30 cellular contexts compared by ENCODE assay signal in the genomic region with DNA sequence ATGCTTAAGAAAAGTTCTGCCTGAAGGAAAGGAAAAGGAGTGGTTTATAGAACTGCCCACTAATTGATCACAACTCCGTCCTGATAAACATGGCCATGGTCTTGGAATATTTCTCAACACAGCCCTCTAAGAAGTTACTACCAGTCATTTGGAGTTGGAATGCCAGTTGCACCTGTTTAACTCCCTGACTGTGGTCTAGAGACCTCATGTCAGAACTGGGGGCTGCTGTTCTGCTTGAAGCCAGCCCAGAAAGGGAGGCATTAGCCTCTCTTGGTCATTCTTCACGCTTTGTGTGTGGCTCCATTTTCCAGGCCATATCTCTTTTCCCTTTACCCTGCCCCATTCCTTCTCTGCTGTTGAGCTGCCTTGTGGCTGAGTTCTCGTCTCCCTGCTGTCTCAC.
"Had no signal": no experiment of that assay in that cellular context is flagged by ENCODE, and none has a peak within 500 bp of the region (broad histone marks: within the 10 kb centered on the region; RNA-seq: fewer than 3 reads in every experiment).

No MANE protein-coding gene starts in this region.

- H3K27me3 Mint-ChIP-seq: type B pancreatic cell had no signal

- H3K36me3 ChIP-seq: esophagus muscularis mucosa, gastroesophageal sphincter, prostate gland, right atrium auricular region, spleen, tibial artery had no signal

- ATAC-seq: foreskin keratinocyte; gastroesophageal sphincter; left colon; mucosa of descending colon; natural killer cell treated with Interleukin-12 subunit alpha and Interleukin-12 subunit beta and Interleukin-15 and Interleukin-18, amount 100 ng/mL, for 72 hours; sciatic nerve; stimulated activated memory B cell treated with anti-CD40 and anti-IgM and Interleukin-4, amounts not matched to agents 10 μg/mL and 1 μg/mL and 100 μg/mL, for 72 hours; stimulated activated naive CD8-positive, alpha-beta T cell treated with anti-CD3 and anti-CD28 coated beads, Interleukin-15, Interleukin-2, amounts not matched to agents 100 U/mL and 50 U/mL, for 24 hours had no signal

- H3K27me3 ChIP-seq: esophagus muscularis mucosa, gastroesophageal sphincter, right atrium auricular region, testis, tibial artery had no signal

- H3K4me3 ChIP-seq: coronary artery, esophagus muscularis mucosa, gastroesophageal sphincter, lung, mucosa of descending colon, prostate gland, right atrium auricular region, spleen, testis, tibial artery had no signal

- H2AFZ ChIP-seq: parathyroid adenoma had no signal

- H3K4me1 Mint-ChIP-seq: immature natural killer cell; memory B cell; naive B cell; stimulated activated memory B cell treated with anti-CD40 and anti-IgM and Interleukin-4, amounts not matched to agents 10 μg/mL and 1 μg/mL and 100 μg/mL, for 72 hours had no signal

- H3K9me3 Mint-ChIP-seq: immature natural killer cell; memory B cell; mesothelial cell of epicardium; natural killer cell treated with Interleukin-12 subunit alpha and Interleukin-12 subunit beta and Interleukin-15 and Interleukin-18, amount 100 ng/mL, for 72 hours; stimulated activated memory B cell treated with anti-CD40 and anti-IgM and Interleukin-4, amounts not matched to agents 10 μg/mL and 1 μg/mL and 100 μg/mL, for 72 hours; type B pancreatic cell had no signal

- H3K4me3 Mint-ChIP-seq: immature natural killer cell; memory B cell; mesothelial cell of epicardium; naive B cell; natural killer cell treated with Interleukin-12 subunit alpha and Interleukin-12 subunit beta and Interleukin-15 and Interleukin-18, amount 100 ng/mL, for 72 hours; stimulated activated memory B cell treated with anti-CD40 and anti-IgM and Interleukin-4, amounts not matched to agents 10 μg/mL and 1 μg/mL and 100 μg/mL, for 72 hours; type B pancreatic cell had no signal

- DNase-seq: dermis blood vessel endothelial cell; effector memory CD4-positive, alpha-beta T cell; foreskin keratinocyte; hypothalamus; immature natural killer cell; islet precursor cell; kidney glomerular epithelial cell; left colon; mucosa of descending colon; naive B cell; occipital lobe; spleen; stimulated activated CD4-positive, alpha-beta T cell treated with anti-CD3 and anti-CD28 coated beads, Interleukin-4, amount 100 ng/mL, for 4 hours; stimulated activated naive CD8-positive, alpha-beta T cell treated with anti-CD3 and anti-CD28 coated beads, Interleukin-15, Interleukin-2, amounts not matched to agents 100 U/mL and 50 U/mL, for 24 hours; substantia nigra; testis; tibial artery had no signal

- H3K4me1 ChIP-seq: parathyroid adenoma, spleen had no signal

- H3K27ac ChIP-seq: coronary artery, esophagus muscularis mucosa, foreskin keratinocyte, gastroesophageal sphincter, parathyroid adenoma, prostate gland, right atrium auricular region, spleen, testis, tibial artery had no signal

- H3K79me2 ChIP-seq: parathyroid adenoma had no signal

- H3K9me3 ChIP-seq: esophagus muscularis mucosa, gastroesophageal sphincter, mucosa of descending colon, prostate gland, right atrium auricular region, spleen, testis, tibial artery had no signal

- H3K36me3 Mint-ChIP-seq: immature natural killer cell; memory B cell; mesothelial cell of epicardium; naive B cell; natural killer cell treated with Interleukin-12 subunit alpha and Interleukin-12 subunit beta and Interleukin-15 and Interleukin-18, amount 100 ng/mL, for 72 hours; stimulated activated memory B cell treated with anti-CD40 and anti-IgM and Interleukin-4, amounts not matched to agents 10 μg/mL and 1 μg/mL and 100 μg/mL, for 72 hours; type B pancreatic cell had no signal

- H3K27ac Mint-ChIP-seq: immature natural killer cell; memory B cell; mesothelial cell of epicardium; naive B cell; natural killer cell treated with Interleukin-12 subunit alpha and Interleukin-12 subunit beta and Interleukin-15 and Interleukin-18, amount 100 ng/mL, for 72 hours; stimulated activated memory B cell treated with anti-CD40 and anti-IgM and Interleukin-4, amounts not matched to agents 10 μg/mL and 1 μg/mL and 100 μg/mL, for 72 hours; type B pancreatic cell had no signal

- H3K9ac ChIP-seq: parathyroid adenoma had no signal
